ENCODE assay signal across 16 cellular contexts in genomic region chr6:16374796-16375195, GRCh38.
DNase-seq lines count a peak whose midpoint lies in the region; ATAC-seq and TF ChIP-seq lines count a peak whose summit lies in the region.
"Had no signal": no experiment of that assay in that cellular context is flagged by ENCODE, and none has a peak within 500 bp of the region (broad histone marks: within the 10 kb centered on the region; RNA-seq: fewer than 3 reads in every experiment).

No MANE protein-coding gene starts in this region.

- H3K4me3 Mint-ChIP-seq in memory B cell = peak overlapping the region; percentile 80
- H3K4me3 Mint-ChIP-seq: HFFc6 had no signal

- H3K36me3 Mint-ChIP-seq in memory B cell = peaks cover 6% of the 10 kb centered on the region

- H3K4me1 ChIP-seq in breast epithelium (no peaks in the 10 kb centered on the region), MM.1S (ENCODE audit: low read length) (no peaks in the 10 kb centered on the region)

- peaks cover 8% of the 10 kb centered on the region for H3K9me3 Mint-ChIP-seq in memory B cell
- H3K9me3 Mint-ChIP-seq: activated naive CD4-positive, alpha-beta T cell treated with anti-CD3 and anti-CD28 coated beads, Interleukin-2, amount 50 U/mL, for 72 hours had no signal

- no peaks in the 10 kb centered on the region for H4K20me1 ChIP-seq in MM.1S (ENCODE audit: insufficient read depth, low read length)

- H3K79me2 ChIP-seq in MM.1S (ENCODE audit: low read length) = no peaks in the 10 kb centered on the region

- intact Hi-C loops in breast epithelium (cut with DNase I; ENCODE audit: low total_unique reads) = no loop called here

- TF ChIP-seq CTCF in breast epithelium (IDR thresholded peaks at IDR 0.05) (no peak), MM.1S (IDR thresholded peaks at IDR 0.05; ENCODE audit: low read length) (no peak)

- ATAC-seq in GM18502 (IDR thresholded peaks at IDR 0.05; ENCODE audit: poor library complexity, unreplicated experiment) (peak; percentile 59), GM21529 (IDR thresholded peaks at IDR 0.05; ENCODE audit: unreplicated experiment) (peak; percentile 80), HG03439 (IDR thresholded peaks at IDR 0.05; ENCODE audit: unreplicated experiment) (peak; percentile 63), memory B cell (ENCODE audit: low read depth) (peak; percentile 98)
- ATAC-seq: activated naive CD4-positive, alpha-beta T cell treated with anti-CD3 and anti-CD28 coated beads, Interleukin-2, amount 50 U/mL, for 72 hours had no signal

- no peak for TF ChIP-seq POLR2A in breast epithelium (IDR thresholded peaks at IDR 0.05)

- no peaks in the 10 kb centered on the region for H3F3A ChIP-seq in MM.1S (ENCODE audit: insufficient read depth, low read length)

- H3K27me3 ChIP-seq in breast epithelium (no peaks in the 10 kb centered on the region), MM.1S (replicated peaks; ENCODE audit: insufficient read depth, low read length) (no peaks in the 10 kb centered on the region)
- H3K27me3 ChIP-seq: heart right ventricle had no signal

- H2AFZ ChIP-seq in MM.1S (ENCODE audit: low read length) = no peak overlapping the region

- no peaks in the 10 kb centered on the region for H3K27me3 Mint-ChIP-seq in memory B cell

- H3K4me2 ChIP-seq in MM.1S (ENCODE audit: low read depth, low read length) = no peak overlapping the region

- H3K4me1 Mint-ChIP-seq in memory B cell = peaks cover 58% of the 10 kb centered on the region

- H3K9me2 ChIP-seq in MM.1S (replicated peaks; ENCODE audit: insufficient read depth, low read length) = no peaks in the 10 kb centered on the region

- no peak overlapping the region for H3K9ac ChIP-seq in MM.1S (ENCODE audit: low read length)

- no peaks in the 10 kb centered on the region for H3K9me3 ChIP-seq in breast epithelium
- no peaks in the 10 kb centered on the region for H3K9me3 ChIP-seq in MM.1S (replicated peaks; ENCODE audit: insufficient read depth, low read length)
- H3K9me3 ChIP-seq: heart right ventricle had no signal

- H3K27ac ChIP-seq in breast epithelium = no peak overlapping the region
- no peak overlapping the region for H3K27ac ChIP-seq in MM.1S (ENCODE audit: low read length)
- H3K27ac ChIP-seq: C4-2B had no signal

- H3K36me3 ChIP-seq in breast epithelium (no peaks in the 10 kb centered on the region), MM.1S (replicated peaks; ENCODE audit: insufficient read depth, low read length) (no peaks in the 10 kb centered on the region)
- H3K36me3 ChIP-seq: heart right ventricle had no signal

- H3K27ac Mint-ChIP-seq in memory B cell = peak overlapping the region; percentile 60
- H3K27ac Mint-ChIP-seq: activated naive CD4-positive, alpha-beta T cell treated with anti-CD3 and anti-CD28 coated beads, Interleukin-2, amount 50 U/mL, for 72 hours; HFFc6 had no signal

- peak; percentile 24 to 36 for DNase-seq in memory B cell (ENCODE audit: low spot score in 2 of 2)
- no peak for DNase-seq in H4 (ENCODE audit: low spot score)
- no peak for DNase-seq in breast epithelium (ENCODE audit: low spot score in 2 of 2)
- DNase-seq in iPS-NIHi7 (ENCODE audit: extremely low spot score) = no peak
- no peak for DNase-seq in MM.1S
- DNase-seq: activated CD4-positive, alpha-beta T cell treated with anti-CD3 and anti-CD28 coated beads for 1 hour; heart right ventricle; HFFc6; IMR-90; NCI-H2171 treated with DMSO at 0.1 percent for 48 hours; stimulated activated CD8-positive, alpha-beta memory T cell treated with anti-CD3 and anti-CD28 coated beads, Interleukin-4, amount 100 ng/mL, for 48 hours had no signal

- H3K4me3 ChIP-seq in breast epithelium = no peak overlapping the region
- no peak overlapping the region for H3K4me3 ChIP-seq in MM.1S (ENCODE audit: low read length)
- H3K4me3 ChIP-seq: heart right ventricle had no signal

Comparison
In these comparisons a context has a peak if more than half of its experiments do, and no peak if none do; other contexts are left out.
1. DNase-seq: peak in memory B cell (2 of 2); none in H4 (single experiment), breast epithelium (0 of 2), iPS-NIHi7 (single experiment) and MM.1S (single experiment).
2. Peak in every context shown above with its lines, with median percentiles within 50 percentile points of each other: ATAC-seq.